ENCODE assay signal across 1 cellular context in the genomic region with DNA sequence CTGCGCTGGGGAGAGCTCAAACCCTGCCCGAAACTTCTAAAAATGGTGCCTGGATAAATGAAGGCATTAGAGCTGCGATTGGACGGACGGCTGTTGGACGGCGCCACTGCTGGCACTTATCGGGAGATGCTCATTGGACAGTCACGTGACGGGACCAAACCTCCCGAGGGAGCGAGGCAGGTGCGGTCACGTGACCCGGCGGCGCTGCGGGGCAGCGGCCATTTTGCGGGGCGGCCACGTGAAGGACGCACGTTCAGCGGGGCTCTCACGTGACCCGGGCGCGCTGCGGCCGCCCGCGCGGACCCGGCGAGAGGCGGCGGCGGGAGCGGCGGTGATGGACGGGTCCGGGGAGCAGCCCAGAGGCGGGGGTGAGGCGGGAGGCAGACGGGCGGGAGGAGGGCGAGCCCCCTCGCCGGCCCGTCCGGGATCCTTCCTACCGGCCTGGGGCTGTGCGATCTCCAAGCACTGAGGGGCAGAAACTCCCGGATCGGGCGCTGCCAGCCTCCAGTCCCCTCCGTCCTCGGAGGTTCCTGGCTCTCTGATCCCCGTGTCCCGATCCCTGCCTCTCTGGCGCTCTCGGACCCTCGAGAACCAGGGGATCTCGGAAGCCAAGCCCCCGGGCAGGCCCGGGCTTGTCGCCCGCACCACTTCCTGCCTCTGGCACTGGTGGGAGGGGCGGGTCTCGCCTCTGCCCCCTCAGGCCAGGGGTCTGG.
TF ChIP-seq lines count a peak whose summit lies in the region.

A gene (plus strand): TSS at position 281 of the 713 bp plus-strand sequence. CDS start 54 bp downstream, at position 335.

TF ChIP-seq in K562, 482 proteins besides CTCF, POLR2A, EP300 and RAD21 (continued from another document and continues in another):
- TF ChIP-seq, protein P1, sequence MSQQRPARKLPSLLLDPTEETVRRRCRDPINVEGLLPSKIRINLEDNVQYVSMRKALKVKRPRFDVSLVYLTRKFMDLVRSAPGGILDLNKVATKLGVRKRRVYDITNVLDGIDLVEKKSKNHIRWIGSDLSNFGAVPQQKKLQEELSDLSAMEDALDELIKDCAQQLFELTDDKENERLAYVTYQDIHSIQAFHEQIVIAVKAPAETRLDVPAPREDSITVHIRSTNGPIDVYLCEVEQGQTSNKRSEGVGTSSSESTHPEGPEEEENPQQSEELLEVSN (IDR thresholded peaks at IDR 0.05; ENCODE audit: borderline replicate concordance in 1 of 2, extremely low read depth in 1 of 2, insufficient read depth in 1 of 2, insufficient read length in 1 of 2, low read depth in 1 of 2, low read length in 1 of 2, poor library complexity in 1 of 2, severe bottlenecking in 1 of 2) = peak; percentile 72 to 92
- TF ChIP-seq, protein P2, sequence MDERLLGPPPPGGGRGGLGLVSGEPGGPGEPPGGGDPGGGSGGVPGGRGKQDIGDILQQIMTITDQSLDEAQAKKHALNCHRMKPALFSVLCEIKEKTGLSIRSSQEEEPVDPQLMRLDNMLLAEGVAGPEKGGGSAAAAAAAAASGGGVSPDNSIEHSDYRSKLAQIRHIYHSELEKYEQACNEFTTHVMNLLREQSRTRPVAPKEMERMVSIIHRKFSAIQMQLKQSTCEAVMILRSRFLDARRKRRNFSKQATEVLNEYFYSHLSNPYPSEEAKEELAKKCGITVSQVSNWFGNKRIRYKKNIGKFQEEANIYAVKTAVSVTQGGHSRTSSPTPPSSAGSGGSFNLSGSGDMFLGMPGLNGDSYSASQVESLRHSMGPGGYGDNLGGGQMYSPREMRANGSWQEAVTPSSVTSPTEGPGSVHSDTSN (CRISPR knock-in tag; IDR thresholded peaks at IDR 0.05; ENCODE audit: low read depth) = no peak
- TF ChIP-seq, protein P2 (tag; conservative IDR thresholded peaks at IDR 0.05; ENCODE audit: low read depth) = no peak
- TF ChIP-seq, protein P3, sequence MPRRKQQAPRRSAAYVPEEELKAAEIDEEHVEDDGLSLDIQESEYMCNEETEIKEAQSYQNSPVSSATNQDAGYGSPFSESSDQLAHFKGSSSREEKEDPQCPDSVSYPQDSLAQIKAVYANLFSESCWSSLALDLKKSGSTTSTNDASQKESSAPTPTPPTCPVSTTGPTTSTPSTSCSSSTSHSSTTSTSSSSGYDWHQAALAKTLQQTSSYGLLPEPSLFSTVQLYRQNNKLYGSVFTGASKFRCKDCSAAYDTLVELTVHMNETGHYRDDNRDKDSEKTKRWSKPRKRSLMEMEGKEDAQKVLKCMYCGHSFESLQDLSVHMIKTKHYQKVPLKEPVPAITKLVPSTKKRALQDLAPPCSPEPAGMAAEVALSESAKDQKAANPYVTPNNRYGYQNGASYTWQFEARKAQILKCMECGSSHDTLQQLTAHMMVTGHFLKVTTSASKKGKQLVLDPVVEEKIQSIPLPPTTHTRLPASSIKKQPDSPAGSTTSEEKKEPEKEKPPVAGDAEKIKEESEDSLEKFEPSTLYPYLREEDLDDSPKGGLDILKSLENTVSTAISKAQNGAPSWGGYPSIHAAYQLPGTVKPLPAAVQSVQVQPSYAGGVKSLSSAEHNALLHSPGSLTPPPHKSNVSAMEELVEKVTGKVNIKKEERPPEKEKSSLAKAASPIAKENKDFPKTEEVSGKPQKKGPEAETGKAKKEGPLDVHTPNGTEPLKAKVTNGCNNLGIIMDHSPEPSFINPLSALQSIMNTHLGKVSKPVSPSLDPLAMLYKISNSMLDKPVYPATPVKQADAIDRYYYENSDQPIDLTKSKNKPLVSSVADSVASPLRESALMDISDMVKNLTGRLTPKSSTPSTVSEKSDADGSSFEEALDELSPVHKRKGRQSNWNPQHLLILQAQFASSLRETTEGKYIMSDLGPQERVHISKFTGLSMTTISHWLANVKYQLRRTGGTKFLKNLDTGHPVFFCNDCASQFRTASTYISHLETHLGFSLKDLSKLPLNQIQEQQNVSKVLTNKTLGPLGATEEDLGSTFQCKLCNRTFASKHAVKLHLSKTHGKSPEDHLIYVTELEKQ (CRISPR knock-in tag; IDR thresholded peaks at IDR 0.05) = no peak
- TF ChIP-seq ZNF347 (CRISPR knock-in tag; IDR thresholded peaks at IDR 0.05; ENCODE audit: low read depth) = no peak
- peak; percentile 92 for TF ChIP-seq NCOA6 (IDR thresholded peaks at IDR 0.05)
- TF ChIP-seq NR4A1 (CRISPR knock-in tag; IDR thresholded peaks at IDR 0.05) = peak; percentile 54; the same call in 1 of the 2 replicates
- peak; percentile 86; the same call in 1 of the 2 replicates for TF ChIP-seq NR4A1 (tag; IDR thresholded peaks at IDR 0.05)
- TF ChIP-seq, protein P4, sequence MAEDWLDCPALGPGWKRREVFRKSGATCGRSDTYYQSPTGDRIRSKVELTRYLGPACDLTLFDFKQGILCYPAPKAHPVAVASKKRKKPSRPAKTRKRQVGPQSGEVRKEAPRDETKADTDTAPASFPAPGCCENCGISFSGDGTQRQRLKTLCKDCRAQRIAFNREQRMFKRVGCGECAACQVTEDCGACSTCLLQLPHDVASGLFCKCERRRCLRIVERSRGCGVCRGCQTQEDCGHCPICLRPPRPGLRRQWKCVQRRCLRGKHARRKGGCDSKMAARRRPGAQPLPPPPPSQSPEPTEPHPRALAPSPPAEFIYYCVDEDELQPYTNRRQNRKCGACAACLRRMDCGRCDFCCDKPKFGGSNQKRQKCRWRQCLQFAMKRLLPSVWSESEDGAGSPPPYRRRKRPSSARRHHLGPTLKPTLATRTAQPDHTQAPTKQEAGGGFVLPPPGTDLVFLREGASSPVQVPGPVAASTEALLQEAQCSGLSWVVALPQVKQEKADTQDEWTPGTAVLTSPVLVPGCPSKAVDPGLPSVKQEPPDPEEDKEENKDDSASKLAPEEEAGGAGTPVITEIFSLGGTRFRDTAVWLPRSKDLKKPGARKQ (CRISPR knock-in tag; IDR thresholded peaks at IDR 0.05) = no peak
- TF ChIP-seq POU5F1 (IDR thresholded peaks at IDR 0.05; ENCODE audit: borderline replicate concordance, low read depth, low read length, partially characterized antibody) = no peak
- TF ChIP-seq FOSL1 (tag; conservative IDR thresholded peaks at IDR 0.05) = peak; percentile 54
- TF ChIP-seq, protein P5, sequence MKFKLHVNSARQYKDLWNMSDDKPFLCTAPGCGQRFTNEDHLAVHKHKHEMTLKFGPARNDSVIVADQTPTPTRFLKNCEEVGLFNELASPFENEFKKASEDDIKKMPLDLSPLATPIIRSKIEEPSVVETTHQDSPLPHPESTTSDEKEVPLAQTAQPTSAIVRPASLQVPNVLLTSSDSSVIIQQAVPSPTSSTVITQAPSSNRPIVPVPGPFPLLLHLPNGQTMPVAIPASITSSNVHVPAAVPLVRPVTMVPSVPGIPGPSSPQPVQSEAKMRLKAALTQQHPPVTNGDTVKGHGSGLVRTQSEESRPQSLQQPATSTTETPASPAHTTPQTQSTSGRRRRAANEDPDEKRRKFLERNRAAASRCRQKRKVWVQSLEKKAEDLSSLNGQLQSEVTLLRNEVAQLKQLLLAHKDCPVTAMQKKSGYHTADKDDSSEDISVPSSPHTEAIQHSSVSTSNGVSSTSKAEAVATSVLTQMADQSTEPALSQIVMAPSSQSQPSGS (CRISPR knock-in tag; IDR thresholded peaks at IDR 0.05) = no peak
- TF ChIP-seq, protein P6, sequence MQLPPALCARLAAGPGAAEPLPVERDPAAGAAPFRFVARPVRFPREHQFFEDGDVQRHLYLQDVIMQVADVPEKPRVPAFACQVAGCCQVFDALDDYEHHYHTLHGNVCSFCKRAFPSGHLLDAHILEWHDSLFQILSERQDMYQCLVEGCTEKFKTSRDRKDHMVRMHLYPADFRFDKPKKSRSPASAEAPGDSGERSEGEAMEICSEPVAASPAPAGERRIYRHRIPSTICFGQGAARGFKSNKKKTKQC (CRISPR knock-in tag; IDR thresholded peaks at IDR 0.05) = 0 out of 2 replicates have a peak, but pooled peaks have one; percentile 69
- TF ChIP-seq CHD2 (IDR thresholded peaks at IDR 0.05; ENCODE audit: low read depth, low read length) = peak; percentile 53; the same call in 1 of the 2 replicates
- peak; percentile 61 for TF ChIP-seq SMAD1 (IDR thresholded peaks at IDR 0.05; ENCODE audit: low read depth, low read length, partially characterized antibody)
- no peak for TF ChIP-seq PRPF4 (IDR thresholded peaks at IDR 0.05; ENCODE audit: insufficient read depth, low read depth, low read length, poor library complexity, severe bottlenecking)
- TF ChIP-seq ZFX (CRISPR knock-in tag; IDR thresholded peaks at IDR 0.05) = peak; percentile 31
- TF ChIP-seq SOX6 (IDR thresholded peaks at IDR 0.05) = peak; percentile 64
- TF ChIP-seq CBFA2T2 (conservative IDR thresholded peaks at IDR 0.05) = peak; percentile 100
- TF ChIP-seq, protein P7, sequence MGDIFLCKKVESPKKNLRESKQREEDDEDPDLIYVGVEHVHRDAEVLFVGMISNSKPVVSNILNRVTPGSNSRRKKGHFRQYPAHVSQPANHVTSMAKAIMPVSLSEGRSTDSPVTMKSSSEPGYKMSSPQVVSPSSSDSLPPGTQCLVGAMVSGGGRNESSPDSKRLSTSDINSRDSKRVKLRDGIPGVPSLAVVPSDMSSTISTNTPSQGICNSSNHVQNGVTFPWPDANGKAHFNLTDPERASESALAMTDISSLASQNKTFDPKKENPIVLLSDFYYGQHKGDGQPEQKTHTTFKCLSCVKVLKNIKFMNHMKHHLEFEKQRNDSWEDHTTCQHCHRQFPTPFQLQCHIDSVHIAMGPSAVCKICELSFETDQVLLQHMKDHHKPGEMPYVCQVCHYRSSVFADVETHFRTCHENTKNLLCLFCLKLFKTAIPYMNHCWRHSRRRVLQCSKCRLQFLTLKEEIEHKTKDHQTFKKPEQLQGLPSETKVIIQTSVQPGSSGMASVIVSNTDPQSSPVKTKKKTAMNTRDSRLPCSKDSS (IDR thresholded peaks at IDR 0.05; ENCODE audit: low read depth, partially characterized antibody) = no peak
- no peak for TF ChIP-seq SREBF2 (CRISPR knock-in tag; IDR thresholded peaks at IDR 0.05)
- TF ChIP-seq, protein P8, sequence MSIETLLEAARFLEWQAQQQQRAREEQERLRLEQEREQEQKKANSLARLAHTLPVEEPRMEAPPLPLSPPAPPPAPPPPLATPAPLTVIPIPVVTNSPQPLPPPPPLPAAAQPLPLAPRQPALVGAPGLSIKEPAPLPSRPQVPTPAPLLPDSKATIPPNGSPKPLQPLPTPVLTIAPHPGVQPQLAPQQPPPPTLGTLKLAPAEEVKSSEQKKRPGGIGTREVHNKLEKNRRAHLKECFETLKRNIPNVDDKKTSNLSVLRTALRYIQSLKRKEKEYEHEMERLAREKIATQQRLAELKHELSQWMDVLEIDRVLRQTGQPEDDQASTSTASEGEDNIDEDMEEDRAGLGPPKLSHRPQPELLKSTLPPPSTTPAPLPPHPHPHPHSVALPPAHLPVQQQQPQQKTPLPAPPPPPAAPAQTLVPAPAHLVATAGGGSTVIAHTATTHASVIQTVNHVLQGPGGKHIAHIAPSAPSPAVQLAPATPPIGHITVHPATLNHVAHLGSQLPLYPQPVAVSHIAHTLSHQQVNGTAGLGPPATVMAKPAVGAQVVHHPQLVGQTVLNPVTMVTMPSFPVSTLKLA (conservative IDR thresholded peaks at IDR 0.05) = peak; percentile 94 to 97
- peak; percentile 24; the same call in 1 of the 2 replicates for TF ChIP-seq GABPA (tag; conservative IDR thresholded peaks at IDR 0.05; ENCODE audit: low read depth)
- TF ChIP-seq RFX7 (CRISPR knock-in tag; IDR thresholded peaks at IDR 0.05) = no peak
- TF ChIP-seq XRCC5 (IDR thresholded peaks at IDR 0.05; ENCODE audit: low read depth, low read length) = 0 out of 2 replicates have a peak, but pooled peaks have one; percentile 18
- no peak for TF ChIP-seq ILK (tag; IDR thresholded peaks at IDR 0.05; ENCODE audit: borderline replicate concordance, low read depth)
- TF ChIP-seq, protein P9, sequence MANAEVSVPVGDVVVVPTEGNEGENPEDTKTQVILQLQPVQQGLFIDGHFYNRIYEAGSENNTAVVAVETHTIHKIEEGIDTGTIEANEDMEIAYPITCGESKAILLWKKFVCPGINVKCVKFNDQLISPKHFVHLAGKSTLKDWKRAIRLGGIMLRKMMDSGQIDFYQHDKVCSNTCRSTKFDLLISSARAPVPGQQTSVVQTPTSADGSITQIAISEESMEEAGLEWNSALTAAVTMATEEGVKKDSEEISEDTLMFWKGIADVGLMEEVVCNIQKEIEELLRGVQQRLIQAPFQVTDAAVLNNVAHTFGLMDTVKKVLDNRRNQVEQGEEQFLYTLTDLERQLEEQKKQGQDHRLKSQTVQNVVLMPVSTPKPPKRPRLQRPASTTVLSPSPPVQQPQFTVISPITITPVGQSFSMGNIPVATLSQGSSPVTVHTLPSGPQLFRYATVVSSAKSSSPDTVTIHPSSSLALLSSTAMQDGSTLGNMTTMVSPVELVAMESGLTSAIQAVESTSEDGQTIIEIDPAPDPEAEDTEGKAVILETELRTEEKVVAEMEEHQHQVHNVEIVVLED (CRISPR knock-in tag; IDR thresholded peaks at IDR 0.05) = peak; percentile 98
- TF ChIP-seq, protein P10, sequence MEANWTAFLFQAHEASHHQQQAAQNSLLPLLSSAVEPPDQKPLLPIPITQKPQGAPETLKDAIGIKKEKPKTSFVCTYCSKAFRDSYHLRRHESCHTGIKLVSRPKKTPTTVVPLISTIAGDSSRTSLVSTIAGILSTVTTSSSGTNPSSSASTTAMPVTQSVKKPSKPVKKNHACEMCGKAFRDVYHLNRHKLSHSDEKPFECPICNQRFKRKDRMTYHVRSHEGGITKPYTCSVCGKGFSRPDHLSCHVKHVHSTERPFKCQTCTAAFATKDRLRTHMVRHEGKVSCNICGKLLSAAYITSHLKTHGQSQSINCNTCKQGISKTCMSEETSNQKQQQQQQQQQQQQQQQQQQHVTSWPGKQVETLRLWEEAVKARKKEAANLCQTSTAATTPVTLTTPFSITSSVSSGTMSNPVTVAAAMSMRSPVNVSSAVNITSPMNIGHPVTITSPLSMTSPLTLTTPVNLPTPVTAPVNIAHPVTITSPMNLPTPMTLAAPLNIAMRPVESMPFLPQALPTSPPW (CRISPR knock-in tag; IDR thresholded peaks at IDR 0.05) = peak; percentile 79
- TF ChIP-seq, protein P11, sequence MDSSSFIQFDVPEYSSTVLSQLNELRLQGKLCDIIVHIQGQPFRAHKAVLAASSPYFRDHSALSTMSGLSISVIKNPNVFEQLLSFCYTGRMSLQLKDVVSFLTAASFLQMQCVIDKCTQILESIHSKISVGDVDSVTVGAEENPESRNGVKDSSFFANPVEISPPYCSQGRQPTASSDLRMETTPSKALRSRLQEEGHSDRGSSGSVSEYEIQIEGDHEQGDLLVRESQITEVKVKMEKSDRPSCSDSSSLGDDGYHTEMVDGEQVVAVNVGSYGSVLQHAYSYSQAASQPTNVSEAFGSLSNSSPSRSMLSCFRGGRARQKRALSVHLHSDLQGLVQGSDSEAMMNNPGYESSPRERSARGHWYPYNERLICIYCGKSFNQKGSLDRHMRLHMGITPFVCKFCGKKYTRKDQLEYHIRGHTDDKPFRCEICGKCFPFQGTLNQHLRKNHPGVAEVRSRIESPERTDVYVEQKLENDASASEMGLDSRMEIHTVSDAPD (CRISPR knock-in tag; IDR thresholded peaks at IDR 0.05) = no peak; the same call in 1 of the 2 replicates
